15 cellular contexts compared by ENCODE assay signal in the genomic region with DNA sequence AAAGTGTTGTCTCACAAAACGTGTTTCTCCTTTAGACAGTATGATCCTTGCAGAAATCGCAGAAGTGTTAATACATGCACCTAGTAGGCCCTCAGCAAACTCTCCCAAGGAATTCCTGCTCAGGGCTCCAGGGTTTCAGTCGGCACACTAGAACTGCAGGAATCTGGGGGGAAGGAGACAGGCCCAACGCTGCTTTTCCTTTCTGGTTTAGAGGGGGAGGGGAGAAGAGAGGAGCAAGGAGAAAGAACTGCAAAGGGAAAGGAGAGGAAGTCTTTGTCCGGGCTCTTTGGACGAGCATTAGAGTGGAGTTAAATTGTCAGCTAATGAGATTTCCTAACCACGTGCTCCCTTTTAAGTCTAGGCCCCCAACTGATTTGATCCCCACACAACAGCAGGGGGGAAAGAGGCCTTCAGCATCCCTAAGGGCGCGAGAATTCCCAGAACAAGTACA.
A peak's percentile ranks its signal among the peaks of the same experiment; 100 is the strongest.
DNase-seq lines count a peak whose midpoint lies in the region; ATAC-seq, FAIRE-seq and TF ChIP-seq lines count a peak whose summit lies in the region.
"Had no signal": no experiment of that assay in that cellular context is flagged by ENCODE, and none has a peak within 500 bp of the region (broad histone marks: within the 10 kb centered on the region; RNA-seq: fewer than 3 reads in every experiment).

No MANE protein-coding gene starts in this region.

- H3K9me3 ChIP-seq in astrocyte (ENCODE audit: insufficient read depth, low read depth, low read length) = no peaks in the 10 kb centered on the region
- H3K9me3 ChIP-seq: suprapubic skin had no signal

- no peaks in the 10 kb centered on the region for H3K36me3 ChIP-seq in astrocyte (ENCODE audit: insufficient read depth, low read length)
- H3K36me3 ChIP-seq: suprapubic skin had no signal

- no peaks in the 10 kb centered on the region for H3K36me3 Mint-ChIP-seq in astrocyte (ENCODE audit: low read depth, unreplicated experiment)

- peaks cover 24% of the 10 kb centered on the region for H3K4me1 Mint-ChIP-seq in astrocyte (ENCODE audit: low read depth, unreplicated experiment)

- H3K4me3 ChIP-seq in astrocyte (ENCODE audit: insufficient read depth, low read depth, low read length) = no peak overlapping the region
- H3K4me3 ChIP-seq: suprapubic skin had no signal

- H3K27me3 ChIP-seq in astrocyte (ENCODE audit: insufficient read depth, low read length) = no peaks in the 10 kb centered on the region

- H3K79me2 ChIP-seq in astrocyte (ENCODE audit: insufficient read depth, low read length) = peaks cover 11% of the 10 kb centered on the region

- FAIRE-seq in astrocyte (lab: Jason Lieb, UNC) = no peak
- FAIRE-seq: GM18507, GM19239 had no signal

- peak overlapping the region; percentile 6 for H3K4me2 ChIP-seq in astrocyte (ENCODE audit: low read length)

- TF ChIP-seq CTCF in astrocyte (IDR thresholded peaks at IDR 0.05; ENCODE audit: insufficient read depth, low read depth, low read length) = no peak

- no peaks in the 10 kb centered on the region for H3K9me3 Mint-ChIP-seq in astrocyte (ENCODE audit: unreplicated experiment)

- ATAC-seq in Right ventricle myocardium inferior (no peak), HG03280 (IDR thresholded peaks at IDR 0.05; ENCODE audit: unreplicated experiment) (no peak), GM19467 (IDR thresholded peaks at IDR 0.05; ENCODE audit: unreplicated experiment) (no peak)
- ATAC-seq: left lobe of liver had no signal

- peak overlapping the region; percentile 13 for H2AFZ ChIP-seq in astrocyte (ENCODE audit: low read depth, low read length)

- H3K27ac ChIP-seq in astrocyte (ENCODE audit: low read depth, low read length) = no peak overlapping the region
- H3K27ac ChIP-seq: epithelial cell of prostate, suprapubic skin had no signal

- no peaks in the 10 kb centered on the region for H3K27me3 Mint-ChIP-seq in astrocyte (ENCODE audit: low read depth, unreplicated experiment)

- H3K4me1 ChIP-seq in astrocyte (ENCODE audit: insufficient read depth, low read length) = peaks cover 30% of the 10 kb centered on the region

- DNase-seq in cardiac septum (ENCODE audit: low spot score) (peak; percentile 17), Right ventricle myocardium inferior (ENCODE audit: missing footprints) (no peak), astrocyte (ENCODE audit: low read depth) (no peak), left kidney (ENCODE audit: low read depth, low spot score) (peak; percentile 36), NCI-H526 treated with DMSO at 0.1 percent for 48 hours (lab: John Stamatoyannopoulos, UW) (no peak)
- DNase-seq in stimulated activated CD8-positive, alpha-beta memory T cell treated with anti-CD3 and anti-CD28 coated beads, Interleukin-4, amount 100 ng/mL, for 48 hours = no peak
- DNase-seq: ACHN, T-helper 9 cell had no signal

- H3K27ac Mint-ChIP-seq in astrocyte (ENCODE audit: unreplicated experiment) = peak overlapping the region; percentile 41

- H4K20me1 ChIP-seq in astrocyte (ENCODE audit: insufficient read depth, low read length) = no peaks in the 10 kb centered on the region

- peak overlapping the region; percentile 55 for H3K4me3 Mint-ChIP-seq in astrocyte (ENCODE audit: unreplicated experiment)

- intact Hi-C loops in cardiac septum (cut with DNase I) = no loop called here
- intact Hi-C loops in Right ventricle myocardium inferior (cut with DNase I) = no loop called here

- H3K9ac ChIP-seq in astrocyte (ENCODE audit: low read length) = no peak overlapping the region

Comparison
In these comparisons a context has a peak if more than half of its experiments do, and no peak if none do; other contexts are left out.
1. DNase-seq: peak in cardiac septum (single experiment) and left kidney (single experiment); none in Right ventricle myocardium inferior (single experiment), astrocyte (single experiment), NCI-H526 treated with DMSO at 0.1 percent for 48 hours (single experiment) and stimulated activated CD8-positive, alpha-beta memory T cell treated with anti-CD3 and anti-CD28 coated beads, Interleukin-4, amount 100 ng/mL, for 48 hours (single experiment).